19 cellular contexts compared by ENCODE assay signal in genomic region chr2:198857246-198857645, GRCh38.
"Had no signal": no experiment of that assay in that cellular context is flagged by ENCODE, and none has a peak within 500 bp of the region (broad histone marks: within the 10 kb centered on the region; RNA-seq: fewer than 3 reads in every experiment).

No MANE protein-coding gene starts in this region.

- H3K4me3 ChIP-seq: esophagus squamous epithelium, hepatocyte, left ventricle myocardium inferior, lower lobe of right lung, spleen, stomach had no signal

- ATAC-seq: foreskin keratinocyte; left cardiac atrium; lower lobe of right lung; natural killer cell; sciatic nerve; stimulated activated naive B cell treated with anti-CD40 and anti-IgM and Interleukin-4, amounts not matched to agents 10 μg/mL and 1 μg/mL and 100 μg/mL, for 72 hours had no signal

- DNase-seq: dermis blood vessel endothelial cell; esophagus squamous epithelium; foreskin keratinocyte; head of caudate nucleus; kidney; left cardiac atrium; left ventricle myocardium inferior; lower lobe of right lung; natural killer cell; posterior cingulate gyrus; spleen; stimulated activated CD4-positive, alpha-beta T cell treated with anti-CD3 and anti-CD28 coated beads, Interleukin-2, amount 100 ng/mL, for 24 hours; stimulated activated CD4-positive, alpha-beta T cell treated with anti-CD3 and anti-CD28 coated beads, Interleukin-4, amount 100 ng/mL, for 4 hours; stimulated activated naive B cell treated with anti-CD40 and anti-IgM and Interleukin-4, amounts not matched to agents 10 μg/mL and 1 μg/mL and 100 μg/mL, for 72 hours; stomach; substantia nigra; trophoblast cell had no signal
